In genomic region chr14:104984056-104984894, GRCh38 we compare ENCODE assay signal across 1 cellular context.
TF ChIP-seq lines count a peak whose summit lies in the region.

No MANE protein-coding gene starts in this region.

TF ChIP-seq in HepG2, 621 proteins besides CTCF, POLR2A, EP300 and RAD21:
- TF ChIP-seq SMARCC2 (IDR thresholded peaks at IDR 0.05) = no peak
- no peak for TF ChIP-seq HCFC1 (IDR thresholded peaks at IDR 0.05; ENCODE audit: low read depth, low read length)
- TF ChIP-seq, protein P1, sequence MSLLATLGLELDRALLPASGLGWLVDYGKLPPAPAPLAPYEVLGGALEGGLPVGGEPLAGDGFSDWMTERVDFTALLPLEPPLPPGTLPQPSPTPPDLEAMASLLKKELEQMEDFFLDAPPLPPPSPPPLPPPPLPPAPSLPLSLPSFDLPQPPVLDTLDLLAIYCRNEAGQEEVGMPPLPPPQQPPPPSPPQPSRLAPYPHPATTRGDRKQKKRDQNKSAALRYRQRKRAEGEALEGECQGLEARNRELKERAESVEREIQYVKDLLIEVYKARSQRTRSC (CRISPR knock-in tag; IDR thresholded peaks at IDR 0.05; ENCODE audit: low read depth) = no peak
- no peak for TF ChIP-seq HIC2 (CRISPR knock-in tag; IDR thresholded peaks at IDR 0.05; ENCODE audit: low read depth)
